ENCODE assay signal across 2 cellular contexts in genomic region chr12:29245246-29245645, GRCh38.
TF ChIP-seq lines count a peak whose summit lies in the region.

No MANE protein-coding gene starts in this region.

TF ChIP-seq in IMR-90, 13 proteins besides CTCF, POLR2A, EP300 and RAD21:
- no peak for TF ChIP-seq MAZ (IDR thresholded peaks at IDR 0.05; ENCODE audit: borderline replicate concordance, low read depth, low read length)
- no peak for TF ChIP-seq CEBPB (IDR thresholded peaks at IDR 0.05; ENCODE audit: low read depth, low read length)
- no peak for TF ChIP-seq BHLHE40 (IDR thresholded peaks at IDR 0.05; ENCODE audit: low read depth, low read length)
- TF ChIP-seq FOS (IDR thresholded peaks at IDR 0.05; ENCODE audit: low read depth, low read length): no peak
- no peak for TF ChIP-seq USF2 (IDR thresholded peaks at IDR 0.05; ENCODE audit: low read depth, low read length)
- no peak for TF ChIP-seq RCOR1 (IDR thresholded peaks at IDR 0.05; ENCODE audit: insufficient replicate concordance, low read length)
- TF ChIP-seq NFE2L2 (IDR thresholded peaks at IDR 0.05; ENCODE audit: low read depth, low read length): no peak
TF ChIP-seq in IMR-90: peak in this region for 0.

TF ChIP-seq in GM12878, 131 proteins besides CTCF, POLR2A, EP300 and RAD21:
- TF ChIP-seq ZNF217 (IDR thresholded peaks at IDR 0.05) (0 out of 2 replicates have a peak, but pooled peaks have one; percentile 39), IKZF2 (IDR thresholded peaks at IDR 0.05) (peak in 1 of 2 experiments; percentile 27; a peak in 1 of 4 replicates), NRF1 (conservative IDR thresholded peaks at IDR 0.05; ENCODE audit: low read depth, low read length) (no peak), MYC (IDR thresholded peaks at IDR 0.05; ENCODE audit: insufficient read depth, insufficient read length, insufficient replicate concordance, low read length, severe bottlenecking) (no peak), CUX1 (IDR thresholded peaks at IDR 0.05; ENCODE audit: insufficient replicate concordance, low read depth, low read length) (no peak), MTA2 (IDR thresholded peaks at IDR 0.05; ENCODE audit: low read depth) (peak; percentile 58), IRF3 (IDR thresholded peaks at IDR 0.05) (no peak), RELA (IDR thresholded peaks at IDR 0.05; ENCODE audit: borderline replicate concordance, partially characterized antibody) (no peak), MLLT1 (IDR thresholded peaks at IDR 0.05) (no peak), NFIC (IDR thresholded peaks at IDR 0.05; ENCODE audit: low read depth, low read length) (no peak), IKZF1 (conservative IDR thresholded peaks at IDR 0.05) (peak; percentile 38; the same call in 1 of the 2 replicates), FOXM1 (IDR thresholded peaks at IDR 0.05; ENCODE audit: low read depth, low read length) (no peak), BCL11A (IDR thresholded peaks at IDR 0.05; ENCODE audit: low read depth, low read length) (peak; percentile 63; the same call in 1 of the 2 replicates), DPF2 (IDR thresholded peaks at IDR 0.05) (peak; percentile 55; the same call in 1 of the 2 replicates), CEBPZ (IDR thresholded peaks at IDR 0.05; ENCODE audit: low read depth, low read length) (no peak), TAF1 (IDR thresholded peaks at IDR 0.05; ENCODE audit: borderline replicate concordance, low read depth, low read length) (no peak), IRF4 (IDR thresholded peaks at IDR 0.05; ENCODE audit: low read depth, low read length) (peak; percentile 60; the same call in 1 of the 2 replicates), PAX8 (IDR thresholded peaks at IDR 0.05) (no peak), ATF2 (IDR thresholded peaks at IDR 0.05; ENCODE audit: low read length) (0 out of 2 replicates have a peak, but pooled peaks have one; percentile 16), BACH1 (IDR thresholded peaks at IDR 0.05; ENCODE audit: borderline replicate concordance) (no peak), JUNB (IDR thresholded peaks at IDR 0.05) (peak; percentile 48), RUNX3 (IDR thresholded peaks at IDR 0.05; ENCODE audit: low read length) (peak; percentile 61), SPI1 (IDR thresholded peaks at IDR 0.05; ENCODE audit: borderline replicate concordance, insufficient read depth, low read depth, low read length) (peak; percentile 28; the same call in 1 of the 2 replicates)
- TF ChIP-seq, protein P1, sequence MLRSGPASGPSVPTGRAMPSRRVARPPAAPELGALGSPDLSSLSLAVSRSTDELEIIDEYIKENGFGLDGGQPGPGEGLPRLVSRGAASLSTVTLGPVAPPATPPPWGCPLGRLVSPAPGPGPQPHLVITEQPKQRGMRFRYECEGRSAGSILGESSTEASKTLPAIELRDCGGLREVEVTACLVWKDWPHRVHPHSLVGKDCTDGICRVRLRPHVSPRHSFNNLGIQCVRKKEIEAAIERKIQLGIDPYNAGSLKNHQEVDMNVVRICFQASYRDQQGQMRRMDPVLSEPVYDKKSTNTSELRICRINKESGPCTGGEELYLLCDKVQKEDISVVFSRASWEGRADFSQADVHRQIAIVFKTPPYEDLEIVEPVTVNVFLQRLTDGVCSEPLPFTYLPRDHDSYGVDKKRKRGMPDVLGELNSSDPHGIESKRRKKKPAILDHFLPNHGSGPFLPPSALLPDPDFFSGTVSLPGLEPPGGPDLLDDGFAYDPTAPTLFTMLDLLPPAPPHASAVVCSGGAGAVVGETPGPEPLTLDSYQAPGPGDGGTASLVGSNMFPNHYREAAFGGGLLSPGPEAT (IDR thresholded peaks at IDR 0.05; ENCODE audit: low read depth): 0 out of 2 replicates have a peak, but pooled peaks have one; percentile 13
TF ChIP-seq in GM12878: peak in this region for 12.
